8 cellular contexts compared by ENCODE assay signal in genomic region chr1:2050793-2051682, GRCh38. TPM values are rescaled to one million over a fixed set of nuclear protein-coding genes. Genes with fewer than 3 reads are reported as not detected.
A peak's percentile ranks its signal among the peaks of the same experiment; 100 is the strongest.
DNase-seq lines count a peak whose midpoint lies in the region; ATAC-seq, FAIRE-seq and TF ChIP-seq lines count a peak whose summit lies in the region.

No MANE protein-coding gene starts in this region.

- H3K4me3 Mint-ChIP-seq in activated naive CD8-positive, alpha-beta T cell = peak overlapping the region; percentile 76
- H3K4me3 Mint-ChIP-seq in stimulated activated naive B cell treated with anti-CD40 and anti-IgM and Interleukin-4, amounts not matched to agents 10 μg/mL and 1 μg/mL and 100 μg/mL, for 72 hours = peak overlapping the region; percentile 69 to 70

- FAIRE-seq in kidney (lab: Jason Lieb, UNC) = no peak

- intact Hi-C loops in kidney (cut with DNase I) = no loop called here

- H3K4me1 ChIP-seq in kidney (ENCODE audit: control insufficient read depth in 1 of 2, insufficient read depth in 1 of 2, low read depth in 1 of 2, low read length in 2 of 2) = peaks cover 5 to 11% of the 10 kb centered on the region in 2 donors

- peak; percentile 16 for DNase-seq in NCI-H2196 (lab: John Stamatoyannopoulos, UW; ENCODE audit: unreplicated experiment)
- no peak for DNase-seq in NCI-H2196 treated with DMSO at 0.1 percent for 48 hours (lab: John Stamatoyannopoulos, UW; ENCODE audit: unreplicated experiment)
- DNase-seq in kidney = no peak
- no peak for DNase-seq in stimulated activated naive B cell treated with anti-CD40 and anti-IgM and Interleukin-4, amounts not matched to agents 10 μg/mL and 1 μg/mL and 100 μg/mL, for 72 hours
- no peak for DNase-seq in NCI-H187 treated with DMSO at 0.1 percent for 48 hours (lab: John Stamatoyannopoulos, UW)

- no peak overlapping the region for H3K27ac Mint-ChIP-seq in activated naive CD8-positive, alpha-beta T cell
- H3K27ac Mint-ChIP-seq in stimulated activated naive B cell treated with anti-CD40 and anti-IgM and Interleukin-4, amounts not matched to agents 10 μg/mL and 1 μg/mL and 100 μg/mL, for 72 hours = no peak overlapping the region

- H3K36me3 ChIP-seq in kidney (ENCODE audit: control insufficient read depth in 1 of 2, insufficient read depth in 2 of 2, low read length in 2 of 2) = peaks cover 0 to 2% of the 10 kb centered on the region in 2 donors

- no peak for TF ChIP-seq CTCF in kidney (IDR thresholded peaks at IDR 0.05; ENCODE audit: borderline replicate concordance, extremely low read depth, insufficient read depth)

- H3K9me3 Mint-ChIP-seq in activated naive CD8-positive, alpha-beta T cell (ENCODE audit: low read depth) = no peaks in the 10 kb centered on the region
- no peaks in the 10 kb centered on the region for H3K9me3 Mint-ChIP-seq in stimulated activated naive B cell treated with anti-CD40 and anti-IgM and Interleukin-4, amounts not matched to agents 10 μg/mL and 1 μg/mL and 100 μg/mL, for 72 hours

- H3K27ac ChIP-seq in kidney (ENCODE audit: low read depth in 2 of 2, low read length in 2 of 2) = no peak overlapping the region

- H3K27me3 Mint-ChIP-seq in activated naive CD8-positive, alpha-beta T cell = no peaks in the 10 kb centered on the region
- H3K27me3 Mint-ChIP-seq in stimulated activated naive B cell treated with anti-CD40 and anti-IgM and Interleukin-4, amounts not matched to agents 10 μg/mL and 1 μg/mL and 100 μg/mL, for 72 hours = peaks cover 21 to 26% of the 10 kb centered on the region in 2 donors

- peak overlapping the region in 1 of 2 donors; percentile 65 for H3K9ac ChIP-seq in kidney (ENCODE audit: low read length in 2 of 2)

- no peaks in the 10 kb centered on the region for H3K9me3 ChIP-seq in kidney (ENCODE audit: control insufficient read depth in 1 of 2, low read length in 2 of 2)

- no peak for ATAC-seq in stimulated activated naive B cell treated with anti-CD40 and anti-IgM and Interleukin-4, amounts not matched to agents 10 μg/mL and 1 μg/mL and 100 μg/mL, for 72 hours (replicated peaks)
- ATAC-seq in HG03432 (IDR thresholded peaks at IDR 0.05; ENCODE audit: unreplicated experiment) (no peak), HG03139 (IDR thresholded peaks at IDR 0.05; ENCODE audit: unreplicated experiment) (no peak)

- peaks cover 18% of the 10 kb centered on the region for H3K4me1 Mint-ChIP-seq in activated naive CD8-positive, alpha-beta T cell (ENCODE audit: low read depth)
- H3K4me1 Mint-ChIP-seq in stimulated activated naive B cell treated with anti-CD40 and anti-IgM and Interleukin-4, amounts not matched to agents 10 μg/mL and 1 μg/mL and 100 μg/mL, for 72 hours = peaks cover 25 to 35% of the 10 kb centered on the region in 2 donors

- no peaks in the 10 kb centered on the region for H3K36me3 Mint-ChIP-seq in activated naive CD8-positive, alpha-beta T cell
- peaks cover 4 to 5% of the 10 kb centered on the region in 2 donors for H3K36me3 Mint-ChIP-seq in stimulated activated naive B cell treated with anti-CD40 and anti-IgM and Interleukin-4, amounts not matched to agents 10 μg/mL and 1 μg/mL and 100 μg/mL, for 72 hours

- H3K4me3 ChIP-seq in kidney (ENCODE audit: low read length in 2 of 2) = peak overlapping the region; percentile 3 to 68

RNA-seq across cellular contexts. Expression of gene PRKCZ, which starts 0.8 kb away (rescaled TPM):
- total RNA-seq in kidney = 24.7 TPM
- 42.4 TPM for polyA plus RNA-seq in kidney (ENCODE audit: insufficient read depth, low read depth, low replicate concordance)

RNA-seq across cellular contexts. Expression of gene GABRD, which starts 31.9 kb away (rescaled TPM):
- total RNA-seq in kidney = 0.63 TPM
- 1.1 TPM for polyA plus RNA-seq in kidney (ENCODE audit: insufficient read depth, low read depth, low replicate concordance)

RNA-seq across cellular contexts. Expression of gene CFAP74, which starts 47.5 kb away (rescaled TPM):
- total RNA-seq in kidney = not detected
- polyA plus RNA-seq in kidney (ENCODE audit: insufficient read depth, low read depth, low replicate concordance) = not detected
